Comparison of ENCODE assay signal across 19 cellular contexts in genomic region chr10:96880575-96880974, GRCh38.
"Had no signal": no experiment of that assay in that cellular context is flagged by ENCODE, and none has a peak within 500 bp of the region (broad histone marks: within the 10 kb centered on the region; RNA-seq: fewer than 3 reads in every experiment).

No MANE protein-coding gene starts in this region.

- FAIRE-seq: colon, frontal cortex had no signal

- H3K27me3 Mint-ChIP-seq: dendritic cell treated with granulocyte-macrophage colony-stimulating factor and Interleukin-4, amounts not matched to agents 40 ng/mL and 50 ng/mL, for 4 days; naive thymus-derived CD4-positive, alpha-beta T cell; type B pancreatic cell had no signal

- DNase-seq: heart left ventricle; hippocampal formation; kidney glomerular epithelial cell; mammary epithelial cell; naive thymus-derived CD4-positive, alpha-beta T cell; nephron progenitor cell; posterior cingulate gyrus; sigmoid colon; stimulated activated CD4-positive, alpha-beta T cell treated with anti-CD3 and anti-CD28 coated beads, Interleukin-2, amount 100 ng/mL, for 24 hours; stimulated activated CD4-positive, alpha-beta T cell treated with anti-CD3 and anti-CD28 coated beads, Interleukin-4, amount 100 ng/mL, for 4 hours; stimulated activated naive CD4-positive, alpha-beta T cell treated with Interleukin-2 at 50 U/mL for 16 hours; uterus had no signal

- ATAC-seq: esophagus mucosa; heart left ventricle; naive thymus-derived CD4-positive, alpha-beta T cell had no signal

- H3K27ac Mint-ChIP-seq: dendritic cell treated with granulocyte-macrophage colony-stimulating factor and Interleukin-4, amounts not matched to agents 40 ng/mL and 50 ng/mL, for 4 days; nephron progenitor cell; type B pancreatic cell had no signal

- H3K4me1 Mint-ChIP-seq: nephron progenitor cell had no signal

- H3K9me3 ChIP-seq: heart left ventricle, right atrium auricular region, sigmoid colon, uterus had no signal

- H3K4me3 ChIP-seq: heart left ventricle, right atrium auricular region, sigmoid colon, skin epidermis, uterus had no signal

- H3K9me3 Mint-ChIP-seq: dendritic cell treated with granulocyte-macrophage colony-stimulating factor and Interleukin-4, amounts not matched to agents 40 ng/mL and 50 ng/mL, for 4 days; naive thymus-derived CD4-positive, alpha-beta T cell; nephron progenitor cell; type B pancreatic cell had no signal

- H3K27me3 ChIP-seq: heart left ventricle, right atrium auricular region, sigmoid colon, uterus had no signal

- H3K27ac ChIP-seq: heart left ventricle, right atrium auricular region, sigmoid colon, skin epidermis, uterus had no signal

- H3K36me3 ChIP-seq: right atrium auricular region, sigmoid colon, uterus had no signal

- H3K4me1 ChIP-seq: uterus had no signal

- H3K4me3 Mint-ChIP-seq: dendritic cell treated with granulocyte-macrophage colony-stimulating factor and Interleukin-4, amounts not matched to agents 40 ng/mL and 50 ng/mL, for 4 days; nephron progenitor cell; type B pancreatic cell had no signal
